ENCODE assay signal across 8 cellular contexts in the genomic region with DNA sequence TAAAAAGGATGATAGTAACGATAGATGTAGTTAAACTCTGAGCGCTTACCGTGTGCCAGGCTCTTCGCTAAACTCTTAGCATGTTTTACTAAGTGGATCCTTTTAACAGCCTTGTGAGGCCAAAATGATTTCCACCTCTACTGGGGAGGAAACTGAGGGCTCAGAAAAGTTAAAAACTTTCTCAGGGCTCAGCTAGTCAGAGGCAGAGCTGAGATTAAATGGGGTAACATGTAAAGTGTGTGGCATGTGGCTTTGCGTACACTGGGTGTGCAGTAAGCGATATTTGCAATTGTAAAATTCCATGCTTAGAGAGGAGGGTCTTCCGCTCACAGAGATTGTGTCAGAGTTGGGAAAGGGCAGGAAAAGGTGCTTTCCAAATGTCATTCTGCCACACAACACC. TPM values are rescaled to one million over a fixed set of nuclear protein-coding genes. Genes with fewer than 3 reads are reported as not detected.
DNase-seq lines count a peak whose midpoint lies in the region; ATAC-seq and TF ChIP-seq lines count a peak whose summit lies in the region.

No MANE protein-coding gene starts in this region.

- H3K27ac ChIP-seq in liver (ENCODE audit: low read depth in 1 of 2, low read length in 2 of 2) (no peak overlapping the region), transverse colon (peak overlapping the region in 2 of 4 donors; percentile 9 to 18)

- H3K4me3 ChIP-seq in liver (ENCODE audit: low read depth in 1 of 3, low read length in 3 of 3) (peak overlapping the region; percentile 87 to 94 (median 89)), transverse colon (peak overlapping the region in 3 of 4 donors; percentile 66 to 93 (median 92))

- H3K27me3 Mint-ChIP-seq in activated naive CD4-positive, alpha-beta T cell treated with anti-CD3 and anti-CD28 coated beads for 36 hours (ENCODE audit: low read depth): no peaks in the 10 kb centered on the region
- H3K27me3 Mint-ChIP-seq in activated naive CD8-positive, alpha-beta T cell treated with anti-CD3 and anti-CD28 coated beads, Interleukin-2, amount 50 U/mL, for 24 hours: peaks cover 8% of the 10 kb centered on the region

- no peaks in the 10 kb centered on the region for H3K9me3 Mint-ChIP-seq in activated naive CD4-positive, alpha-beta T cell treated with anti-CD3 and anti-CD28 coated beads for 36 hours
- no peaks in the 10 kb centered on the region for H3K9me3 Mint-ChIP-seq in activated naive CD8-positive, alpha-beta T cell treated with anti-CD3 and anti-CD28 coated beads, Interleukin-2, amount 50 U/mL, for 24 hours

- peak overlapping the region; percentile 88 for H3K4me3 Mint-ChIP-seq in activated naive CD4-positive, alpha-beta T cell treated with anti-CD3 and anti-CD28 coated beads for 36 hours
- H3K4me3 Mint-ChIP-seq in activated naive CD8-positive, alpha-beta T cell treated with anti-CD3 and anti-CD28 coated beads, Interleukin-2, amount 50 U/mL, for 24 hours: peak overlapping the region; percentile 99

- intact Hi-C loops in activated naive CD4-positive, alpha-beta T cell treated with anti-CD3 and anti-CD28 coated beads for 36 hours (cut with micrococcal nuclease): loop anchor here (10.0 kb wide), 2 partner anchors 658 to 1192 kb away; a partner anchor contains a TSS
- intact Hi-C loops in transverse colon (cut with DNase I; ENCODE audit: low total_unique reads): loop anchor here (10.0 kb wide), 1 partner anchor 272 kb away; a partner anchor contains a TSS

- no peaks in the 10 kb centered on the region for H3K27me3 ChIP-seq in liver (ENCODE audit: control insufficient read depth in 4 of 4, insufficient read depth in 4 of 4, low read length in 3 of 4)
- H3K27me3 ChIP-seq in transverse colon: no peaks in the 10 kb centered on the region

- H3K4me1 Mint-ChIP-seq in activated naive CD4-positive, alpha-beta T cell treated with anti-CD3 and anti-CD28 coated beads for 36 hours (ENCODE audit: low read depth): peaks cover 39% of the 10 kb centered on the region
- peaks cover 56% of the 10 kb centered on the region for H3K4me1 Mint-ChIP-seq in activated naive CD8-positive, alpha-beta T cell treated with anti-CD3 and anti-CD28 coated beads, Interleukin-2, amount 50 U/mL, for 24 hours

- TF ChIP-seq EP300 in transverse colon (IDR thresholded peaks at IDR 0.05; ENCODE audit: low read depth): no peak

- H3K36me3 ChIP-seq in liver (ENCODE audit: control insufficient read depth in 4 of 4, insufficient read depth in 3 of 4, low read depth in 1 of 4, low read length in 3 of 4) (peaks cover 1 to 14% (median 8%) of the 10 kb centered on the region in 4 donors), transverse colon (peaks cover 0 to 14% (median 3%) of the 10 kb centered on the region in 4 donors)

- TF ChIP-seq CTCF in liver (IDR thresholded peaks at IDR 0.05; ENCODE audit: low read depth, low read length, missing input control): no peak
- TF ChIP-seq CTCF in transverse colon (IDR thresholded peaks at IDR 0.05): no peak

- peaks cover 29% of the 10 kb centered on the region for H3K36me3 Mint-ChIP-seq in activated naive CD4-positive, alpha-beta T cell treated with anti-CD3 and anti-CD28 coated beads for 36 hours (ENCODE audit: low read depth)
- peaks cover 43% of the 10 kb centered on the region for H3K36me3 Mint-ChIP-seq in activated naive CD8-positive, alpha-beta T cell treated with anti-CD3 and anti-CD28 coated beads, Interleukin-2, amount 50 U/mL, for 24 hours (ENCODE audit: low read depth)

- no peak for TF ChIP-seq POLR2A in transverse colon (IDR thresholded peaks at IDR 0.05)

- no peak for DNase-seq in activated naive CD4-positive, alpha-beta T cell treated with anti-CD3 and anti-CD28 coated beads for 36 hours
- DNase-seq in activated naive CD4-positive, alpha-beta T cell treated with anti-CD3 and anti-CD28 coated beads, Interleukin-2, amount 50 U/mL, for 16 hours: no peak
- DNase-seq in activated naive CD8-positive, alpha-beta T cell treated with anti-CD3 and anti-CD28 coated beads, Interleukin-2, amount 50 U/mL, for 24 hours: no peak
- DNase-seq in transverse colon: no peak
- DNase-seq in AG08396 (ENCODE audit: low spot score): no peak

- WGBS in liver: 54% methylated on average over 7 of the region's 7 CpGs
- 39 to 44% methylated on average over 7 of the region's 7 CpGs for WGBS in transverse colon (ENCODE audit: low coverage in 1 of 2), 2 donors

- no peak for ATAC-seq in activated naive CD8-positive, alpha-beta T cell treated with anti-CD3 and anti-CD28 coated beads, Interleukin-2, amount 50 U/mL, for 24 hours
- ATAC-seq in esophagus mucosa: no peak
- ATAC-seq in HG03108 (IDR thresholded peaks at IDR 0.05; ENCODE audit: unreplicated experiment): no peak

- peak overlapping the region in 1 of 2 donors; percentile 74 for H3K9ac ChIP-seq in liver (ENCODE audit: low read depth in 1 of 2, low read length in 2 of 2)

- CTCF ChIA-PET in activated naive CD4-positive, alpha-beta T cell treated with anti-CD3 and anti-CD28 coated beads for 36 hours (lab: Charles Lee): interaction anchor here (1.4 to 2.4 kb wide), 2 partner anchors 15 to 18 kb away, joined by 4 to 10 read pairs; no protein-coding TSS in a partner anchor

- H3K4me1 ChIP-seq in liver (ENCODE audit: control insufficient read depth in 4 of 4, insufficient read depth in 4 of 4, low read length in 3 of 4) (peaks cover 8 to 40% (median 36%) of the 10 kb centered on the region in 4 donors), transverse colon (peaks cover 32 to 49% (median 41%) of the 10 kb centered on the region in 4 donors)

- no peak for TF ChIP-seq RAD21 in liver (IDR thresholded peaks at IDR 0.05)

- H3K9me3 ChIP-seq in liver (ENCODE audit: control insufficient read depth in 4 of 4, low read length in 3 of 4) (no peaks in the 10 kb centered on the region), transverse colon (no peaks in the 10 kb centered on the region)

- in situ Hi-C loops in transverse colon (cut with MboI; ENCODE audit: low pct_ligation_motif_present in 1 of 4, low pct_unique_long_range_greater_than_20kb in 1 of 4, low sequenced_read_pairs in 3 of 4): no loop called here

- peak overlapping the region; percentile 96 for H3K27ac Mint-ChIP-seq in activated naive CD4-positive, alpha-beta T cell treated with anti-CD3 and anti-CD28 coated beads for 36 hours
- peak overlapping the region; percentile 99 for H3K27ac Mint-ChIP-seq in activated naive CD8-positive, alpha-beta T cell treated with anti-CD3 and anti-CD28 coated beads, Interleukin-2, amount 50 U/mL, for 24 hours

TF ChIP-seq in liver, 16 proteins besides CTCF, POLR2A, EP300 and RAD21 (continues in another document):
- no peak for TF ChIP-seq SP1 (IDR thresholded peaks at IDR 0.05)
- TF ChIP-seq TAF1 (conservative IDR thresholded peaks at IDR 0.05): no peak
- no peak for TF ChIP-seq EGR1 (IDR thresholded peaks at IDR 0.05; ENCODE audit: low read depth in 2 of 2)
- TF ChIP-seq HNF4A (conservative IDR thresholded peaks at IDR 0.05): no peak
- no peak for TF ChIP-seq JUND (IDR thresholded peaks at IDR 0.05)
- TF ChIP-seq, protein P1, sequence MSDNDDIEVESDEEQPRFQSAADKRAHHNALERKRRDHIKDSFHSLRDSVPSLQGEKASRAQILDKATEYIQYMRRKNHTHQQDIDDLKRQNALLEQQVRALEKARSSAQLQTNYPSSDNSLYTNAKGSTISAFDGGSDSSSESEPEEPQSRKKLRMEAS (IDR thresholded peaks at IDR 0.05): no peak
- no peak for TF ChIP-seq NR2F2 (IDR thresholded peaks at IDR 0.05)
- no peak for TF ChIP-seq GABPA (IDR thresholded peaks at IDR 0.05 in 1 of 2, conservative IDR thresholded peaks at IDR 0.05 in 1 of 2)
- TF ChIP-seq RXRA (IDR thresholded peaks at IDR 0.05): no peak
- no peak for TF ChIP-seq FOXA1 (IDR thresholded peaks at IDR 0.05)
- TF ChIP-seq, protein P2, sequence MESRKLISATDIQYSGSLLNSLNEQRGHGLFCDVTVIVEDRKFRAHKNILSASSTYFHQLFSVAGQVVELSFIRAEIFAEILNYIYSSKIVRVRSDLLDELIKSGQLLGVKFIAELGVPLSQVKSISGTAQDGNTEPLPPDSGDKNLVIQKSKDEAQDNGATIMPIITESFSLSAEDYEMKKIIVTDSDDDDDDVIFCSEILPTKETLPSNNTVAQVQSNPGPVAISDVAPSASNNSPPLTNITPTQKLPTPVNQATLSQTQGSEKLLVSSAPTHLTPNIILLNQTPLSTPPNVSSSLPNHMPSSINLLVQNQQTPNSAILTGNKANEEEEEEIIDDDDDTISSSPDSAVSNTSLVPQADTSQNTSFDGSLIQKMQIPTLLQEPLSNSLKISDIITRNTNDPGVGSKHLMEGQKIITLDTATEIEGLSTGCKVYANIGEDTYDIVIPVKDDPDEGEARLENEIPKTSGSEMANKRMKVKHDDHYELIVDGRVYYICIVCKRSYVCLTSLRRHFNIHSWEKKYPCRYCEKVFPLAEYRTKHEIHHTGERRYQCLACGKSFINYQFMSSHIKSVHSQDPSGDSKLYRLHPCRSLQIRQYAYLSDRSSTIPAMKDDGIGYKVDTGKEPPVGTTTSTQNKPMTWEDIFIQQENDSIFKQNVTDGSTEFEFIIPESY (IDR thresholded peaks at IDR 0.05): no peak
- TF ChIP-seq FOXA2 (IDR thresholded peaks at IDR 0.05): no peak
- no peak for TF ChIP-seq HNF4G (IDR thresholded peaks at IDR 0.05)

RNA-seq across cellular contexts. Expression of a gene that starts 1.7 kb away (rescaled TPM):
- 100 to 1,000 TPM; 285 to 293 TPM for total RNA-seq in activated naive CD4-positive, alpha-beta T cell treated with anti-CD3 and anti-CD28 coated beads for 36 hours
- total RNA-seq in liver (10 to 100 TPM; 49.4 to 66.6 TPM), transverse colon (100 to 1,000 TPM; 112 to 185 (median 130) TPM), esophagus mucosa (108 TPM)
- 10 to 100 TPM in 1 of 2 donors, 1 to 10 TPM in 1; 8.6 to 53.1 TPM for polyA plus RNA-seq in liver

RNA-seq across cellular contexts. Expression of a gene that starts 8.5 kb away (rescaled TPM):
- 1 to 10 TPM; 4.2 to 4.4 TPM for total RNA-seq in activated naive CD4-positive, alpha-beta T cell treated with anti-CD3 and anti-CD28 coated beads for 36 hours
- total RNA-seq in liver: 1 to 10 TPM; 3.6 to 5.6 TPM
- polyA plus RNA-seq in liver: 10 to 100 TPM in 1 of 2 donors, 1 to 10 TPM in 1; 6.1 to 13.5 TPM
- total RNA-seq in transverse colon: 10 to 100 TPM in 2 of 4 donors, 1 to 10 TPM in 2; 3.7 to 15.1 (median 8.4) TPM
- total RNA-seq in esophagus mucosa: 4.7 TPM

RNA-seq across cellular contexts. Expression of a gene that starts 13.1 kb away (rescaled TPM):
- total RNA-seq in activated naive CD4-positive, alpha-beta T cell treated with anti-CD3 and anti-CD28 coated beads for 36 hours: 10 to 100 TPM; 18.0 to 20.7 TPM
- 1 to 10 TPM; 2.1 to 7.3 TPM for total RNA-seq in liver
- 1 to 10 TPM; 4.8 to 5.6 TPM for polyA plus RNA-seq in liver
- 10 to 100 TPM in 2 of 4 donors, 1 to 10 TPM in 2; 4.1 to 19.7 (median 10.0) TPM for total RNA-seq in transverse colon
- 21.7 TPM for total RNA-seq in esophagus mucosa

RNA-seq across cellular contexts. Expression of a gene that starts 15.8 kb away (rescaled TPM):
- total RNA-seq in activated naive CD4-positive, alpha-beta T cell treated with anti-CD3 and anti-CD28 coated beads for 36 hours: 10 to 100 TPM; 18.1 to 18.7 TPM
- total RNA-seq in liver: 1 to 10 TPM; 2.6 to 5.0 TPM
- 1 to 10 TPM; 5.1 to 5.2 TPM for polyA plus RNA-seq in liver
- total RNA-seq in transverse colon: 100 to 1,000 TPM in 1 of 4 donors, 10 to 100 TPM in 3; 15.2 to 154 (median 25.7) TPM
- 13.5 TPM for total RNA-seq in esophagus mucosa

RNA-seq across cellular contexts. Expression of a gene that starts 18.5 kb away (rescaled TPM):
- 10 to 100 TPM; 23.4 TPM for total RNA-seq in activated naive CD4-positive, alpha-beta T cell treated with anti-CD3 and anti-CD28 coated beads for 36 hours
- 100 to 1,000 TPM in 1 of 2 donors, 10 to 100 TPM in 1; 49.0 to 107 TPM for total RNA-seq in liver
- polyA plus RNA-seq in liver: 100 to 1,000 TPM in 1 of 2 donors, 10 to 100 TPM in 1; 18.6 to 117 TPM
- 100 to 1,000 TPM; 121 to 242 (median 185) TPM for total RNA-seq in transverse colon
- 91.9 TPM for total RNA-seq in esophagus mucosa
